In the genomic region with DNA sequence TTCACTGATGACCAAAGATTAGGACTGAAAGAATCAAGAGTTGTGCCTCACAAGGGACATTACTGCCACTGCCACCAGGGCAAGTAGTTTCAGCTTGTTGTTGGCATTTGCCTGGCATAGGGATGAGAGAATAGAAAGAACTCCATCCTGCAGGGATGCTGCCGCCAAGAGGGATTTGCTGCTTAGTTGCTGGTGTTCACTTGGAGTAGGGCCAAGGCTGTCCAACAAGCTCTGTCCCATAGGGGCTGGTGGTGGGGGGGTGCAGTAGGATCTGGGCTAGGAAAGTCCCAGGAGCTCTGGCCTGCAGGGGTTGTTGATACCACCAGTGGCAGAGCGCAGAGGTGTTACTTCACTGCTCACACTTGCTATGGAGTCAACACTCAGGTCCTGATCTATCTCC, we compare ENCODE assay signal across 20 cellular contexts.
DNase-seq lines count a peak whose midpoint lies in the region; FAIRE-seq and TF ChIP-seq lines count a peak whose summit lies in the region.
"Had no signal": no experiment of that assay in that cellular context is flagged by ENCODE, and none has a peak within 500 bp of the region (broad histone marks: within the 10 kb centered on the region; RNA-seq: fewer than 3 reads in every experiment).

No MANE protein-coding gene starts in this region.

- no peak overlapping the region for H3K4me3 ChIP-seq in coronary artery
- H3K4me3 ChIP-seq in kidney (ENCODE audit: low read length in 2 of 2): no peak overlapping the region
- H3K4me3 ChIP-seq: BLaER1, GM23248, HAP-1 had no signal

- H3K4me1 ChIP-seq in kidney (ENCODE audit: control insufficient read depth in 1 of 2, insufficient read depth in 1 of 2, low read depth in 1 of 2, low read length in 2 of 2): no peaks in the 10 kb centered on the region
- H3K4me1 ChIP-seq: HAP-1 had no signal

- H3K9ac ChIP-seq in kidney (ENCODE audit: low read length in 2 of 2): no peak overlapping the region
- H3K9ac ChIP-seq: BLaER1, GM23248 had no signal

- FAIRE-seq in kidney (lab: Jason Lieb, UNC): no peak
- FAIRE-seq in urothelium cell line (lab: Jason Lieb, UNC): peak; percentile 42
- FAIRE-seq: G401.6, GM12891, GM19239 had no signal

- no peaks in the 10 kb centered on the region for H3K36me3 ChIP-seq in kidney (ENCODE audit: control insufficient read depth in 1 of 2, insufficient read depth in 2 of 2, low read length in 2 of 2)
- H3K36me3 ChIP-seq: BLaER1, HAP-1 had no signal

- intact Hi-C loops in kidney (cut with DNase I): no loop called here

- DNase-seq in activated CD8-positive, alpha-beta memory T cell treated with anti-CD3 and anti-CD28 coated beads for 24 hours: peak; percentile 28
- DNase-seq in activated CD8-positive, alpha-beta memory T cell treated with anti-CD3 and anti-CD28 coated beads, Interleukin-2, amount 50 U/mL, for 48 hours: no peak
- DNase-seq in coronary artery (ENCODE audit: low spot score) (peak; percentile 40), kidney (peak; percentile 48), urothelium cell line (ENCODE audit: low spot score) (no peak), C1 segment of cervical spinal cord (lab: John Stamatoyannopoulos, UW) (no peak), COLO668 (lab: John Stamatoyannopoulos, UW; ENCODE audit: unreplicated experiment) (no peak)
- DNase-seq: CD8-positive, alpha-beta T cell; COR-L47; DMS 273 treated with DMSO at 0.1 percent for 48 hours; DMS53; GM23248; IMR-90 had no signal

- TF ChIP-seq CTCF in coronary artery (IDR thresholded peaks at IDR 0.05): no peak
- no peak for TF ChIP-seq CTCF in kidney (IDR thresholded peaks at IDR 0.05; ENCODE audit: borderline replicate concordance, extremely low read depth, insufficient read depth)

- H3K27ac ChIP-seq in coronary artery (no peak overlapping the region), kidney (ENCODE audit: low read depth in 2 of 2, low read length in 2 of 2) (no peak overlapping the region)
- H3K27ac ChIP-seq: 22Rv1, BLaER1, GM23248, HL-60 had no signal

- H3K9me3 ChIP-seq in kidney (ENCODE audit: control insufficient read depth in 1 of 2, low read length in 2 of 2): no peaks in the 10 kb centered on the region
- H3K9me3 ChIP-seq: HAP-1 had no signal

Comparison
In these comparisons a context has a peak if more than half of its experiments do, and no peak if none do; other contexts are left out.
1. DNase-seq: peak in activated CD8-positive, alpha-beta memory T cell treated with anti-CD3 and anti-CD28 coated beads for 24 hours (single experiment), coronary artery (single experiment) and kidney (single experiment); none in activated CD8-positive, alpha-beta memory T cell treated with anti-CD3 and anti-CD28 coated beads, Interleukin-2, amount 50 U/mL, for 48 hours (single experiment), urothelium cell line (single experiment), C1 segment of cervical spinal cord (0 of 14) and COLO668 (single experiment).